In genomic region chr2:157900684-157901083, GRCh38 we compare ENCODE assay signal across 21 cellular contexts. TPM values are rescaled to one million over a fixed set of nuclear protein-coding genes. Genes with fewer than 3 reads are reported as not detected.
DNase-seq lines count a peak whose midpoint lies in the region; ATAC-seq lines count a peak whose summit lies in the region.
"Had no signal": no experiment of that assay in that cellular context is flagged by ENCODE, and none has a peak within 500 bp of the region (broad histone marks: within the 10 kb centered on the region; RNA-seq: fewer than 3 reads in every experiment).

No MANE protein-coding gene starts in this region.

- peaks cover 0 to 1% of the 10 kb centered on the region in 2 donors for H3K9me3 Mint-ChIP-seq in activated T-cell treated with anti-CD3 and anti-CD28 coated beads, Interleukin-2, amount 50 U/mL, for 72 hours
- no peaks in the 10 kb centered on the region for H3K9me3 Mint-ChIP-seq in activated T-helper 17 cell treated with anti-CD3 and anti-CD28 coated beads, Interleukin-2, amount 50 U/mL, for 72 hours
- peaks cover 2 to 3% of the 10 kb centered on the region in 2 donors for H3K9me3 Mint-ChIP-seq in stimulated activated naive B cell treated with anti-CD40 and anti-IgM and Interleukin-4, amounts not matched to agents 10 μg/mL and 1 μg/mL and 100 μg/mL, for 72 hours

- H3K4me1 Mint-ChIP-seq in activated T-cell treated with anti-CD3 and anti-CD28 coated beads, Interleukin-2, amount 50 U/mL, for 72 hours (ENCODE audit: low read depth), result peaks cover 71% of the 10 kb centered on the region
- peaks cover 45% of the 10 kb centered on the region for H3K4me1 Mint-ChIP-seq in activated T-helper 17 cell treated with anti-CD3 and anti-CD28 coated beads, Interleukin-2, amount 50 U/mL, for 72 hours
- H3K4me1 Mint-ChIP-seq in stimulated activated naive B cell treated with anti-CD40 and anti-IgM and Interleukin-4, amounts not matched to agents 10 μg/mL and 1 μg/mL and 100 μg/mL, for 72 hours, result peaks cover 27 to 47% of the 10 kb centered on the region in 2 donors

- H3K27ac ChIP-seq in KOPT-K1 (ENCODE audit: low read depth, low read length, poor library complexity, severe bottlenecking) (peak overlapping the region; percentile 86), Karpas-422 (ENCODE audit: low read length) (no peak overlapping the region)
- H3K27ac ChIP-seq: BLaER1, brain microvascular endothelial cell, suprapubic skin, VCaP had no signal

- H3K9me2 ChIP-seq in Karpas-422 (replicated peaks; ENCODE audit: insufficient read depth, low read length), result no peaks in the 10 kb centered on the region

- peaks cover 1 to 2% of the 10 kb centered on the region in 2 donors for H3K36me3 Mint-ChIP-seq in activated T-cell treated with anti-CD3 and anti-CD28 coated beads, Interleukin-2, amount 50 U/mL, for 72 hours (ENCODE audit: insufficient read depth in 2 of 2)
- H3K36me3 Mint-ChIP-seq in activated T-helper 17 cell treated with anti-CD3 and anti-CD28 coated beads, Interleukin-2, amount 50 U/mL, for 72 hours (ENCODE audit: low read depth), result peaks cover 11% of the 10 kb centered on the region
- H3K36me3 Mint-ChIP-seq in stimulated activated naive B cell treated with anti-CD40 and anti-IgM and Interleukin-4, amounts not matched to agents 10 μg/mL and 1 μg/mL and 100 μg/mL, for 72 hours, result peaks cover 2 to 4% of the 10 kb centered on the region in 2 donors

- H3K9me3 ChIP-seq in KOPT-K1 (ENCODE audit: insufficient read depth, low read length, poor library complexity, severe bottlenecking) (no peaks in the 10 kb centered on the region), Karpas-422 (ENCODE audit: low read length) (no peaks in the 10 kb centered on the region)
- H3K9me3 ChIP-seq: BLaER1, suprapubic skin had no signal

- H4K20me1 ChIP-seq in Karpas-422 (ENCODE audit: insufficient read depth, low read depth, low read length), result no peaks in the 10 kb centered on the region
- H4K20me1 ChIP-seq: BLaER1 had no signal

- no peaks in the 10 kb centered on the region for H3K4me1 ChIP-seq in Karpas-422 (ENCODE audit: low read length)
- H3K4me1 ChIP-seq: suprapubic skin had no signal

- no peak for ATAC-seq in activated T-cell treated with anti-CD3 and anti-CD28 coated beads, Interleukin-2, amount 50 U/mL, for 72 hours (replicated peaks in 1 of 2)
- ATAC-seq in activated T-helper 17 cell treated with anti-CD3 and anti-CD28 coated beads, Interleukin-2, amount 50 U/mL, for 72 hours (replicated peaks), result no peak
- ATAC-seq in stimulated activated naive B cell treated with anti-CD40 and anti-IgM and Interleukin-4, amounts not matched to agents 10 μg/mL and 1 μg/mL and 100 μg/mL, for 72 hours (replicated peaks), result no peak
- ATAC-seq: esophagus mucosa had no signal

- no peaks in the 10 kb centered on the region for H3K79me2 ChIP-seq in Karpas-422 (ENCODE audit: low read length)

- peak overlapping the region; percentile 100 for H3K27ac Mint-ChIP-seq in activated T-cell treated with anti-CD3 and anti-CD28 coated beads, Interleukin-2, amount 50 U/mL, for 72 hours
- H3K27ac Mint-ChIP-seq in activated T-helper 17 cell treated with anti-CD3 and anti-CD28 coated beads, Interleukin-2, amount 50 U/mL, for 72 hours, result peak overlapping the region; percentile 98
- H3K27ac Mint-ChIP-seq in stimulated activated naive B cell treated with anti-CD40 and anti-IgM and Interleukin-4, amounts not matched to agents 10 μg/mL and 1 μg/mL and 100 μg/mL, for 72 hours, result no peak overlapping the region

- no peak overlapping the region for H3K9ac ChIP-seq in Karpas-422 (ENCODE audit: low read length)
- H3K9ac ChIP-seq: BLaER1 had no signal

- H3K36me3 ChIP-seq in KOPT-K1 (ENCODE audit: insufficient read depth, low read length) (no peaks in the 10 kb centered on the region), Karpas-422 (ENCODE audit: insufficient read depth, low read length) (no peaks in the 10 kb centered on the region)
- H3K36me3 ChIP-seq: BLaER1, brain microvascular endothelial cell, suprapubic skin had no signal

- no peak overlapping the region for H2AFZ ChIP-seq in Karpas-422 (ENCODE audit: low read length)

- H3K27me3 ChIP-seq in Karpas-422 (ENCODE audit: low read length), result no peaks in the 10 kb centered on the region
- H3K27me3 ChIP-seq: BLaER1, brain microvascular endothelial cell, suprapubic skin had no signal

- no peak overlapping the region for H3K4me2 ChIP-seq in Karpas-422 (ENCODE audit: low read depth, low read length, poor library complexity, severe bottlenecking)
- H3K4me2 ChIP-seq: BLaER1 had no signal

- H3K27me3 Mint-ChIP-seq in activated T-cell treated with anti-CD3 and anti-CD28 coated beads, Interleukin-2, amount 50 U/mL, for 72 hours (ENCODE audit: low read depth), result no peaks in the 10 kb centered on the region
- no peaks in the 10 kb centered on the region for H3K27me3 Mint-ChIP-seq in activated T-helper 17 cell treated with anti-CD3 and anti-CD28 coated beads, Interleukin-2, amount 50 U/mL, for 72 hours
- H3K27me3 Mint-ChIP-seq in stimulated activated naive B cell treated with anti-CD40 and anti-IgM and Interleukin-4, amounts not matched to agents 10 μg/mL and 1 μg/mL and 100 μg/mL, for 72 hours, result no peaks in the 10 kb centered on the region

- no peak overlapping the region for H3K4me3 ChIP-seq in Karpas-422 (ENCODE audit: low read length)
- H3K4me3 ChIP-seq: BLaER1, suprapubic skin had no signal

- H3K4me3 Mint-ChIP-seq in activated T-cell treated with anti-CD3 and anti-CD28 coated beads, Interleukin-2, amount 50 U/mL, for 72 hours, result peak overlapping the region in 1 of 2 donors; percentile 96
- peak overlapping the region; percentile 82 for H3K4me3 Mint-ChIP-seq in activated T-helper 17 cell treated with anti-CD3 and anti-CD28 coated beads, Interleukin-2, amount 50 U/mL, for 72 hours
- no peak overlapping the region for H3K4me3 Mint-ChIP-seq in stimulated activated naive B cell treated with anti-CD40 and anti-IgM and Interleukin-4, amounts not matched to agents 10 μg/mL and 1 μg/mL and 100 μg/mL, for 72 hours

- DNase-seq in activated T-cell treated with anti-CD3 and anti-CD28 coated beads, Interleukin-2, amount 50 U/mL, for 72 hours, result no peak
- DNase-seq in activated T-cell treated with anti-CD3 and anti-CD28 coated beads, Interleukin-2, amount 50 U/mL, for 1 hour, result no peak
- peak; percentile 87 for DNase-seq in renal cortical epithelial cell (ENCODE audit: low read depth)
- DNase-seq in stimulated activated naive B cell treated with anti-CD40 and anti-IgM and Interleukin-4, amounts not matched to agents 10 μg/mL and 1 μg/mL and 100 μg/mL, for 72 hours, result no peak
- no peak for DNase-seq in Karpas-422
- DNase-seq: activated CD4-positive, alpha-beta T cell treated with anti-CD3 and anti-CD28 coated beads, Interleukin-2, amount 50 U/mL, for 48 hours; brain microvascular endothelial cell; effector memory CD4-positive, alpha-beta T cell; foreskin melanocyte; mesenchymal stem cell; NCI-H1105 treated with DMSO at 0.1 percent for 48 hours; NCI-H345; NCI-H748 treated with DMSO at 0.1 percent for 48 hours; occipital lobe; RPMI8226 had no signal

RNA-seq across cellular contexts. Expression of gene ACVR1, which starts 24.6 kb away (rescaled TPM):
- total RNA-seq in activated T-cell treated with anti-CD3 and anti-CD28 coated beads, Interleukin-2, amount 50 U/mL, for 72 hours, result 10 to 100 TPM; 28.3 to 29.7 TPM
- 10 to 100 TPM; 22.7 to 27.5 TPM for total RNA-seq in activated T-helper 17 cell treated with anti-CD3 and anti-CD28 coated beads, Interleukin-2, amount 50 U/mL, for 72 hours
- 9.0 and 57.3 TPM in 2 replicates for total RNA-seq in renal cortical epithelial cell
- 0.07 and 0.22 TPM in 2 replicates for total RNA-seq in Karpas-422 (2014; rRNA removed; shearing (Covaris generic); ENCODE audit: low replicate concordance)
